Comparison of ENCODE assay signal across 11 cellular contexts in the genomic region with DNA sequence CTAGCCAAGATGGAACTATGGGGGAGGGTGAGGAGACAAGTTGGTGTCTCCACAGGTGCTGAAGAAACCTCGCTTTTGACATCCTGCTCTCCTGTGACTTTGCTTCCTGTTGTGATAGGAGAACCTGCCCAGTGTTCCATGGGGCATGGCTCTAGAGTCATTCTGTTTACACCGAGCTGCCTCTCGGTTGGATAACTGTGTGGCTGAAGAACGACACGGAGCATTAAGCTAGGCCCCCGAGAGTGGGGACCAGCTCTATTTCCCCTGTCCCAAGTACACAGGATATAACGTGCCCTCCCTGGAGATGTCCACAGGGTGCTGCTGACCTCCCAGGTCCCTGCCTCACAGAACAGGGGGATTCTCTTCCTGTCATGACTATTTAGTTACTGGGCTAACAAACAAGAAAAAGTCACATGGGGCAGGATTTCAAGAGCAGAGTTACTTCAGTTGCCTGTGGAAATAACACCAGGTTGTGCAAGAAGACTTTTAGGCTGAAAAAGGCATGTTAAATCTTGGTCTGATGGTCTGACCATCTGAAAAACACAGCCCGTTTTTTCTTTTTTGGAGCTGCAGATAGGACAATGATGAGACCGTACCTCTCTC. TPM values are rescaled to one million over a fixed set of nuclear protein-coding genes. Genes with fewer than 3 reads are reported as not detected.
A peak's percentile ranks its signal among the peaks of the same experiment; 100 is the strongest.
DNase-seq lines count a peak whose midpoint lies in the region; ATAC-seq and TF ChIP-seq lines count a peak whose summit lies in the region.
"Had no signal": no experiment of that assay in that cellular context is flagged by ENCODE, and none has a peak within 500 bp of the region (broad histone marks: within the 10 kb centered on the region; RNA-seq: fewer than 3 reads in every experiment).

No MANE protein-coding gene starts in this region.

- peaks cover 0 to 7% (median 0%) of the 10 kb centered on the region in 3 donors for H3K27me3 Mint-ChIP-seq in immature natural killer cell (ENCODE audit: low read depth in 3 of 3)

- H3K9me3 Mint-ChIP-seq in immature natural killer cell: peaks cover 0 to 2% (median 0%) of the 10 kb centered on the region in 6 donors

- H3K9me3 ChIP-seq in upper lobe of left lung: no peaks in the 10 kb centered on the region

- H3K36me3 ChIP-seq in upper lobe of left lung: no peaks in the 10 kb centered on the region

- TF ChIP-seq CTCF in upper lobe of left lung (IDR thresholded peaks at IDR 0.05): no peak

- intact Hi-C loops in Right ventricle myocardium superior (cut with DNase I): no loop called here
- intact Hi-C loops in Right ventricle myocardium inferior (cut with DNase I): no loop called here

- WGBS in upper lobe of left lung, 2 donors: 61 to 69% methylated on average over 9 of the region's 9 CpGs

- H3K4me1 Mint-ChIP-seq in immature natural killer cell: peaks cover 78 to 88% of the 10 kb centered on the region in 2 donors

- peak in 1 of 4 donors; percentile 36 for TF ChIP-seq POLR2A in upper lobe of left lung (IDR thresholded peaks at IDR 0.05)

- H3K27ac ChIP-seq in upper lobe of left lung: peak overlapping the region; percentile 66 to 87 (median 75)
- H3K27ac ChIP-seq: C4-2B had no signal

- no peak for TF ChIP-seq EP300 in upper lobe of left lung (IDR thresholded peaks at IDR 0.05)

- peaks cover 0 to 3% (median 0%) of the 10 kb centered on the region in 3 donors for H3K36me3 Mint-ChIP-seq in immature natural killer cell

- no peak overlapping the region for H3K4me3 ChIP-seq in upper lobe of left lung

- peaks cover 8 to 26% (median 15%) of the 10 kb centered on the region in 4 donors for H3K4me1 ChIP-seq in upper lobe of left lung

- DNase-seq in Right ventricle myocardium superior: no peak
- no peak for DNase-seq in Right ventricle myocardium inferior (ENCODE audit: missing footprints)
- DNase-seq in SIG-M5 treated with dmso at 0.1 percent for 504 hours (lab: John Stamatoyannopoulos, UW; ENCODE audit: unreplicated experiment): peak; percentile 95
- DNase-seq in immature natural killer cell: peak in 1 of 3 donors; percentile 28
- DNase-seq in upper lobe of left lung: peak in 1 of 2 donors; percentile 27
- DNase-seq in stimulated activated CD4-positive, alpha-beta T cell treated with anti-CD3 and anti-CD28 coated beads, Interleukin-2, amount 100 ng/mL, for 48 hours: no peak
- DNase-seq in hippocampal formation (lab: John Stamatoyannopoulos, UW): no peak
- DNase-seq: NCI-H226, SW 1271 had no signal

- peak overlapping the region; percentile 46 to 86 (median 76) for H3K4me3 Mint-ChIP-seq in immature natural killer cell

- H3K27me3 ChIP-seq in upper lobe of left lung: no peaks in the 10 kb centered on the region

- ATAC-seq in Right ventricle myocardium superior (ENCODE audit: poor library complexity) (peak; percentile 22), Right ventricle myocardium inferior (no peak), upper lobe of left lung (ENCODE audit: low FRiP score in 2 of 2) (peak; percentile 50 to 59), HG02970 (IDR thresholded peaks at IDR 0.05; ENCODE audit: low FRiP score, unreplicated experiment) (no peak)

- peak overlapping the region; percentile 88 to 96 (median 92) for H3K27ac Mint-ChIP-seq in immature natural killer cell

RNA-seq across cellular contexts. Expression of a gene that starts 29.4 kb away (rescaled TPM):
- total RNA-seq in Right ventricle myocardium superior (77.9 TPM), Right ventricle myocardium inferior (80.8 TPM), upper lobe of left lung (100 to 1,000 TPM in 1 of 6 donors, 10 to 100 TPM in 5; 71.2 to 130 (median 88.5) TPM)
- polyA plus RNA-seq in immature natural killer cell: 10 to 100 TPM; 57.0 to 87.2 (median 64.6) TPM

Comparison
In these comparisons a context has a peak if more than half of its experiments do, and no peak if none do; other contexts are left out.
1. ATAC-seq: peak in Right ventricle myocardium superior (single experiment) and upper lobe of left lung (2 of 2); none in Right ventricle myocardium inferior (single experiment) and HG02970 (single experiment).